ENCODE assay signal across 8 cellular contexts in genomic region chr12:25384038-25384953, GRCh38.
A peak's percentile ranks its signal among the peaks of the same experiment; 100 is the strongest.
DNase-seq lines count a peak whose midpoint lies in the region; ATAC-seq, FAIRE-seq and TF ChIP-seq lines count a peak whose summit lies in the region.

No MANE protein-coding gene starts in this region.

- TF ChIP-seq EP300 in GM12878 (IDR thresholded peaks at IDR 0.05; ENCODE audit: borderline replicate concordance in 1 of 2, control insufficient read depth in 1 of 2, low read depth in 2 of 2, low read length in 2 of 2): no peak
- no peak for TF ChIP-seq EP300 in tibial nerve (IDR thresholded peaks at IDR 0.05)

- H3K4me3 Mint-ChIP-seq in activated naive CD4-positive, alpha-beta T cell treated with anti-CD3 and anti-CD28 coated beads for 36 hours: peak overlapping the region; percentile 99

- ATAC-seq in GM12878: no peak
- ATAC-seq in lung (ENCODE audit: insufficient read depth, low FRiP score): no peak

- intact Hi-C loops in activated naive CD4-positive, alpha-beta T cell treated with anti-CD3 and anti-CD28 coated beads for 36 hours (cut with micrococcal nuclease): no loop called here
- intact Hi-C loops in GM12878 (cut with micrococcal nuclease; ENCODE audit: unreplicated experiment): no loop called here

- CTCF ChIA-PET in activated naive CD4-positive, alpha-beta T cell treated with anti-CD3 and anti-CD28 coated beads for 36 hours (lab: Charles Lee): interaction anchor here (0.5 to 1.6 kb wide), 7 partner anchors 8 to 392 kb away, joined by 3 to 5 read pairs (median 4); no protein-coding TSS in a partner anchor
- CTCF ChIA-PET in GM12878 (lab: Yijun Ruan, JAX): interaction anchor here (0.6 to 1.9 kb wide), 6 partner anchors 11 to 187 kb away, joined by 3 to 5 read pairs (median 4); no protein-coding TSS in a partner anchor

- H3K9me3 Mint-ChIP-seq in activated naive CD4-positive, alpha-beta T cell treated with anti-CD3 and anti-CD28 coated beads for 36 hours: no peaks in the 10 kb centered on the region

- H3K9me3 ChIP-seq in GM12878 (replicated peaks; ENCODE audit: control insufficient read depth, insufficient read depth, low read length) (no peaks in the 10 kb centered on the region), lung (ENCODE audit: control insufficient read depth in 2 of 2, insufficient read depth in 1 of 2, low read length in 1 of 2) (no peaks in the 10 kb centered on the region), tibial nerve (no peaks in the 10 kb centered on the region)

- POLR2A ChIA-PET in GM12878 (lab: Charles Lee): interaction anchor here (1.0 to 1.5 kb wide), 4 partner anchors 89 to 189 kb away, joined by 3 read pairs; partner anchors contain the start of genes DNAI7, ETFRF1 and KRAS

- no peaks in the 10 kb centered on the region for H4K20me1 ChIP-seq in GM12878 (ENCODE audit: control insufficient read depth, insufficient read depth)

- in situ Hi-C loops in GM12878 (cut with MboI): no loop called here

- no peak overlapping the region for H3K9ac ChIP-seq in GM12878 (ENCODE audit: control insufficient read depth, insufficient read depth, low read length)

- H3K27me3 ChIP-seq in GM12878 (replicated peaks in 1 of 2; ENCODE audit: control insufficient read depth in 2 of 2, insufficient read depth in 2 of 2, low read length in 1 of 2) (no peaks in the 10 kb centered on the region), lung (ENCODE audit: control insufficient read depth, insufficient read depth) (no peaks in the 10 kb centered on the region), tibial nerve (no peaks in the 10 kb centered on the region)

- peaks cover 21% of the 10 kb centered on the region for H3K4me1 ChIP-seq in GM12878 (ENCODE audit: control insufficient read depth, insufficient read depth, low read length)
- H3K4me1 ChIP-seq in lung (ENCODE audit: control insufficient read depth in 2 of 2, insufficient read depth in 2 of 2, low read length in 2 of 2): peaks cover 0 to 2% of the 10 kb centered on the region in 2 donors
- peaks cover 0 to 7% (median 6%) of the 10 kb centered on the region in 4 donors for H3K4me1 ChIP-seq in tibial nerve

- peak overlapping the region; percentile 92 for H3K4me2 ChIP-seq in GM12878 (ENCODE audit: control insufficient read depth, insufficient read depth)

- no peak overlapping the region for H3K27ac ChIP-seq in GM12878 (ENCODE audit: control insufficient read depth, insufficient read depth)
- peak overlapping the region; percentile 98 to 99 for H3K27ac ChIP-seq in lung (ENCODE audit: low read depth in 1 of 2, low read length in 1 of 2)
- H3K27ac ChIP-seq in tibial nerve: peak overlapping the region; percentile 99 to 100 (median 99)

- H3K79me2 ChIP-seq in GM12878 (ENCODE audit: control insufficient read depth, insufficient read depth, low read length): peaks cover 8% of the 10 kb centered on the region

- TF ChIP-seq POLR2A in GM12878 (IDR thresholded peaks at IDR 0.05; ENCODE audit: low read depth, low read length): no peak
- no peak for TF ChIP-seq POLR2A in tibial nerve (IDR thresholded peaks at IDR 0.05)

- TF ChIP-seq RAD21 in GM12878 (IDR thresholded peaks at IDR 0.05; ENCODE audit: insufficient read depth, low read depth, low read length): no peak

- no peak for FAIRE-seq in GM12878 (lab: Jason Lieb, UNC)

- RAD21 ChIA-PET in GM12878 (lab: Charles Lee; ENCODE audit: unreplicated experiment): interaction anchor here (0.7 to 3.0 kb wide), 8 partner anchors 19 to 433 kb away, joined by 3 to 23 read pairs (median 3); no protein-coding TSS in a partner anchor

- H3K4me1 Mint-ChIP-seq in activated naive CD4-positive, alpha-beta T cell treated with anti-CD3 and anti-CD28 coated beads for 36 hours (ENCODE audit: low read depth): peaks cover 67% of the 10 kb centered on the region

- no TSS peak for BruUV-seq in GM12878 (replicated peaks; lab: Mats Ljungman, UMichigan)

- H3K36me3 ChIP-seq in GM12878 (ENCODE audit: control insufficient read depth in 2 of 2, insufficient read depth in 2 of 2, low read length in 1 of 2) (no peaks in the 10 kb centered on the region), lung (ENCODE audit: control insufficient read depth in 2 of 2, insufficient read depth in 2 of 2, low read length in 2 of 2) (no peaks in the 10 kb centered on the region), tibial nerve (no peaks in the 10 kb centered on the region)

- DNase-seq in activated naive CD4-positive, alpha-beta T cell treated with anti-CD3 and anti-CD28 coated beads for 36 hours: no peak
- DNase-seq in activated naive CD4-positive, alpha-beta T cell treated with Interleukin-2 at 50 U/mL for 16 hours: no peak
- DNase-seq in GM12878 (ENCODE audit: low read depth, low spot score) (no peak), lung (ENCODE audit: low spot score) (no peak), tibial nerve (ENCODE audit: low spot score in 2 of 2) (no peak), NCI-H1930 (lab: John Stamatoyannopoulos, UW) (no peak), OCI-M1 (lab: John Stamatoyannopoulos, UW) (no peak), GM10266 (ENCODE audit: extremely low spot score) (no peak)

- H3K27me3 Mint-ChIP-seq in activated naive CD4-positive, alpha-beta T cell treated with anti-CD3 and anti-CD28 coated beads for 36 hours (ENCODE audit: low read depth): no peaks in the 10 kb centered on the region

- 87% methylated on average over 20 of the region's 20 CpGs for WGBS in GM12878 (ENCODE audit: insufficient coverage, insufficient replicate concordance, low lambda C conversion rate, missing lambda C conversion rate)
- WGBS in lung, 2 donors: 71 to 82% methylated on average over 20 of the region's 20 CpGs
- 79 to 80% methylated on average over 20 of the region's 20 CpGs for WGBS in tibial nerve, 2 donors

- H2AFZ ChIP-seq in GM12878 (ENCODE audit: control insufficient read depth, low read depth, low read length): no peak overlapping the region

- SMC1A ChIA-PET in GM12878 (lab: Charles Lee; ENCODE audit: uncharacterized antibody, unreplicated experiment): interaction anchor here (0.7 to 2.0 kb wide), 8 partner anchors 14 to 150 kb away, joined by 3 to 7 read pairs (median 4); no protein-coding TSS in a partner anchor

- TF ChIP-seq CTCF in GM12878 (IDR thresholded peaks at IDR 0.05 in 2 of 3, conservative IDR thresholded peaks at IDR 0.05 in 1 of 3; ENCODE audit: control insufficient read depth in 2 of 3, extremely low read depth in 1 of 3, insufficient read depth in 1 of 3, low read depth in 3 of 3, low read length in 3 of 3) (no peak), lung (IDR thresholded peaks at IDR 0.05; ENCODE audit: control extremely low read depth, extremely low read depth) (no peak), tibial nerve (IDR thresholded peaks at IDR 0.05) (no peak), GM10266 (IDR thresholded peaks at IDR 0.05; ENCODE audit: control insufficient read depth, insufficient read depth, low read depth, missing control alignments) (no peak)

- peaks cover 3% of the 10 kb centered on the region for H3K36me3 Mint-ChIP-seq in activated naive CD4-positive, alpha-beta T cell treated with anti-CD3 and anti-CD28 coated beads for 36 hours (ENCODE audit: low read depth)

- H3K27ac Mint-ChIP-seq in activated naive CD4-positive, alpha-beta T cell treated with anti-CD3 and anti-CD28 coated beads for 36 hours: peak overlapping the region; percentile 100

- H3K4me3 ChIP-seq in GM12878: peak overlapping the region; percentile 99; the same call in 1 of the 2 replicates
- no peak overlapping the region for H3K4me3 ChIP-seq in lung
- peak overlapping the region; percentile 73 to 86 (median 80) for H3K4me3 ChIP-seq in tibial nerve

TF ChIP-seq in GM12878, 131 proteins besides CTCF, POLR2A, EP300 and RAD21:
- TF ChIP-seq MEF2A (IDR thresholded peaks at IDR 0.05; ENCODE audit: insufficient read depth, low read depth, low read length) (no peak), PML (IDR thresholded peaks at IDR 0.05; ENCODE audit: low read length) (no peak), USF2 (IDR thresholded peaks at IDR 0.05; ENCODE audit: borderline replicate concordance, low read depth, low read length) (no peak), IRF3 (IDR thresholded peaks at IDR 0.05) (no peak), POLR2AphosphoS5 (IDR thresholded peaks at IDR 0.05; ENCODE audit: low read length) (peak; percentile 27), IRF4 (IDR thresholded peaks at IDR 0.05; ENCODE audit: low read depth, low read length) (no peak), EGR1 (IDR thresholded peaks at IDR 0.05; ENCODE audit: borderline replicate concordance in 1 of 2, low read depth in 2 of 2, low read length in 2 of 2) (no peak), MLLT1 (IDR thresholded peaks at IDR 0.05) (0 out of 2 replicates have a peak, but pooled peaks have one; percentile 46), MAX (IDR thresholded peaks at IDR 0.05; ENCODE audit: low read depth, low read length) (no peak)
